ENCODE assay signal across 1 cellular context in the genomic region with DNA sequence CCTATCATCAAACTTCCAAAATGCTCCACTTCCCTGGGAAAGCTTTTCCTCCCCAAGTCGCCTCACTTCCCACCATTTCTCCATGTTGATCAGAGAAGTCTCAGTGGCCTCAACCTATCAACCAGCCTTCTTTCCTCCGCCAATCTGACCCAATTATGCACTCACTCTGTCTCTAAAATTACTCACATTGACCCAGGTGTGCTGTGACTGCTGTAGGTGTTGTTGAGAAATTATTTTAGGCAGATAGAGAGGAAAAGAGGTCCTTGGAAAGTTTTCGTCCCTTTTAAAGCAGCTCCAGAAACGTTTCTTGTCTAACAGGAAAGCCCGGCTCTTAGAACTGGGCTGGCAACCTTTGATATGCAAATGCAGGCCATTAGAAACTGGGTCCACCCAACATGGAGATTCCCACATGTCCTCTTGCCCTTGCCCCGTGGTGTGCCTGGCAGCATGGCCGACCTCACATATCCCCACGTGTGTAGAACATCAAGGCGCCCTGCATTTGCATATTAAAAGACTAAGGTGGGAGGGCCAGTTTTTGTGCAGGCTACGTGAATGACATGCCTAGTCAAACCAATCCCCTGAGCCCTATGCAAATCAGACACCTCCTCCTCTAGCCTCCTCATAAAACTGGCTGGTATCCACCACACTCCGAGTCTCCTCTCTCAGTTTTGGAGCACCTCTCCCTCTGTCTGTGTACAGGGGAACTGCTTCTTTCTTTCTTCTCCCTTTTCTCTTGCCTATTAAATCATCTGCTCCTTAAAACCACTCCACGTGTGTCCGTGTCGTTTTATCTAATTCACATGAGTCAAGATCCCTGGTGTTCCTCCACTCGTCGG.
A peak's percentile ranks its signal among the peaks of the same experiment; 100 is the strongest.
TF ChIP-seq lines count a peak whose summit lies in the region.

No MANE protein-coding gene starts in this region.

TF ChIP-seq in GM23338, 12 proteins besides CTCF, POLR2A, EP300 and RAD21 (continued from another document):
- TF ChIP-seq REST (IDR thresholded peaks at IDR 0.05; ENCODE audit: unreplicated experiment) = no peak
- 0 out of 2 replicates have a peak, but pooled peaks have one; percentile 50 for TF ChIP-seq CREB1 (CRISPR knock-in tag; IDR thresholded peaks at IDR 0.05; ENCODE audit: low read depth)
- TF ChIP-seq ETS1 (IDR thresholded peaks at IDR 0.05) = no peak
- TF ChIP-seq NANOG (IDR thresholded peaks at IDR 0.05; ENCODE audit: borderline replicate concordance) = peak; percentile 54; the same call in 1 of the 2 replicates
- TF ChIP-seq STAT1 (IDR thresholded peaks at IDR 0.05; ENCODE audit: unreplicated experiment) = no peak
